ENCODE assay signal across 8 cellular contexts in the genomic region with DNA sequence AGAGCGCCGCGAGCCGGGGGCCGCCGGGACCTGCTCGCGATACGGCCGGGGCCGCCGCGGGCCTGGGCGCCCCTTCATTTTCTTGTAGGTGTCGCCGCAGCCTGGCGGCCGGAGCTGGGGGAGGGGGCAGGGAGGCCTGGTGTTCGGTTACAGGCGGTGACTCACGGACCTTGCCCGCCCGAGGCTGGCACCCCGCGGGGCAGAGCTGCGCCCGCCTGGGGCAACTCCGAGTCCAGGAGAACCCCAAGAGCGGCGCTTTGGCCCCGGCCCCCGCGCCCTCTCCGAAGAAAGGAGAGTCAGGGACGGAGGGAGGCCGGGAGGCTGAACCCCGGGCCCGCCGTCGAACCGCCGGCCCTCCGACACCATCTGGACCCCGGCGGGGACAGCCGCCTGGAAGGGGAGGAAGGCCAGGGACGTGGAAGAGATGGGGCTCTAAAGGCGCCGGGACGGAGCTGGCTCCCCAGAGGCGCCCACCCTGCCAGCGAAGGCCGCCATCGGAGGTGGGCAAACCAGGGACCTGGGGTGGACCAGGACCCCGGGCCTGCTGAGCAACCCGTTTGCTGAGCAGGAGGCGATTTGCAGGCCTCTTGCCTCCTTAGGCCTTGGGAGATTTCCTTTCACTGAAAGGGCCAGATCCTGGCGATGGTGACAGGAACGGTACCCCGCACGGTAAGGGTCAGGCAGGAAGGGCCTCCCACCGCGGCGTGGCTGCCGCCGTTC. TPM values are rescaled to one million over a fixed set of nuclear protein-coding genes. Genes with fewer than 3 reads are reported as not detected.
DNase-seq lines count a peak whose midpoint lies in the region; ATAC-seq and TF ChIP-seq lines count a peak whose summit lies in the region.

No MANE protein-coding gene starts in this region.

- peaks cover 65% of the 10 kb centered on the region for H3K4me1 ChIP-seq in BLaER1
- H3K4me1 ChIP-seq in lower lobe of right lung = peaks cover 25% of the 10 kb centered on the region

- intact Hi-C loops in lower lobe of right lung (cut with DNase I) = loop anchor here (5.0 kb wide), 1 partner anchor 717 kb away; no protein-coding TSS in a partner anchor

- ATAC-seq in effector memory CD8-positive, alpha-beta T cell (replicated peaks) = peak; percentile 31
- peak; percentile 85 to 90 for ATAC-seq in lower lobe of right lung
- ATAC-seq in stimulated activated naive CD8-positive, alpha-beta T cell treated with anti-CD3 and anti-CD28 coated beads, Interleukin-15, Interleukin-2, amounts not matched to agents 100 U/mL and 50 U/mL, for 24 hours = peak; percentile 45

- H4K20me1 ChIP-seq in BLaER1 = peaks cover 8% of the 10 kb centered on the region; the same call in 1 of the 2 replicates

- H3K4me3 ChIP-seq in BLaER1 (peak overlapping the region; percentile 88), lower lobe of right lung (peak overlapping the region; percentile 71)

- H3K9me3 ChIP-seq in BLaER1 = no peaks in the 10 kb centered on the region
- no peaks in the 10 kb centered on the region for H3K9me3 ChIP-seq in lower lobe of right lung

- peak overlapping the region; percentile 95 for H3K4me2 ChIP-seq in BLaER1

- H3K9me3 Mint-ChIP-seq in HFFc6 = no peaks in the 10 kb centered on the region
- H3K9me3 Mint-ChIP-seq in effector memory CD8-positive, alpha-beta T cell = no peaks in the 10 kb centered on the region

- H3K4me3 Mint-ChIP-seq in HFFc6 = peak overlapping the region; percentile 91
- H3K4me3 Mint-ChIP-seq in effector memory CD8-positive, alpha-beta T cell = peak overlapping the region; percentile 13 to 62

- H3K36me3 ChIP-seq in BLaER1 = no peaks in the 10 kb centered on the region
- no peaks in the 10 kb centered on the region for H3K36me3 ChIP-seq in lower lobe of right lung

- DNase-seq in HFFc6 = peak; percentile 73
- DNase-seq in RWPE1 (ENCODE audit: low spot score) = peak; percentile 62
- DNase-seq in effector memory CD8-positive, alpha-beta T cell = no peak
- peak; percentile 76 for DNase-seq in lower lobe of right lung
- peak; percentile 38 for DNase-seq in stimulated activated naive CD8-positive, alpha-beta T cell treated with anti-CD3 and anti-CD28 coated beads, Interleukin-15, Interleukin-2, amounts not matched to agents 100 U/mL and 50 U/mL, for 24 hours
- DNase-seq in middle frontal gyrus (ENCODE audit: extremely low spot score, low spot score) = no peak
- no peak for DNase-seq in GM10266 (ENCODE audit: extremely low spot score)

- TF ChIP-seq CTCF in HFFc6 (IDR thresholded peaks at IDR 0.05) (no peak; the same call in 1 of the 2 replicates), RWPE1 (conservative IDR thresholded peaks at IDR 0.05; ENCODE audit: low read depth) (no peak), lower lobe of right lung (IDR thresholded peaks at IDR 0.05) (no peak), GM10266 (IDR thresholded peaks at IDR 0.05; ENCODE audit: control insufficient read depth, insufficient read depth, low read depth, missing control alignments) (no peak)

- H3K4me1 Mint-ChIP-seq in HFFc6 (ENCODE audit: low read depth) = peaks cover 74% of the 10 kb centered on the region
- H3K4me1 Mint-ChIP-seq in effector memory CD8-positive, alpha-beta T cell (ENCODE audit: low read depth in 2 of 2) = peaks cover 12 to 24% of the 10 kb centered on the region in 2 donors

- H3K9ac ChIP-seq in BLaER1 = peak overlapping the region; percentile 97

- H3K27me3 ChIP-seq in BLaER1 (peaks cover 23% of the 10 kb centered on the region), lower lobe of right lung (ENCODE audit: low read depth) (peaks cover 56% of the 10 kb centered on the region)

- POLR2A ChIA-PET in RWPE1 (lab: Yijun Ruan, JAX; ENCODE audit: low non-redundant PET) = interaction anchor here (0.6 kb wide), 1 partner anchor 776 kb away, joined by 3 read pairs; no protein-coding TSS in a partner anchor

- H3K27ac Mint-ChIP-seq in HFFc6 = peak overlapping the region; percentile 92
- H3K27ac Mint-ChIP-seq in effector memory CD8-positive, alpha-beta T cell = no peak overlapping the region

- peaks cover 19% of the 10 kb centered on the region for H3K36me3 Mint-ChIP-seq in HFFc6 (ENCODE audit: low read depth)
- H3K36me3 Mint-ChIP-seq in effector memory CD8-positive, alpha-beta T cell (ENCODE audit: insufficient read depth) = no peaks in the 10 kb centered on the region

- CTCF ChIA-PET in RWPE1 (lab: Yijun Ruan, JAX) = interaction anchor here (0.6 to 4.3 kb wide), 4 partner anchors 9 to 719 kb away, joined by 3 to 23 read pairs (median 4); no protein-coding TSS in a partner anchor

- H3K27me3 Mint-ChIP-seq in HFFc6 (ENCODE audit: insufficient read depth) = no peaks in the 10 kb centered on the region; the same call in 1 of the 2 replicates
- H3K27me3 Mint-ChIP-seq in effector memory CD8-positive, alpha-beta T cell = peaks cover 53 to 76% of the 10 kb centered on the region in 2 donors

- peak overlapping the region; percentile 98 for H3K27ac ChIP-seq in BLaER1
- peak overlapping the region; percentile 91 for H3K27ac ChIP-seq in RWPE1
- H3K27ac ChIP-seq in lower lobe of right lung = peak overlapping the region; percentile 88

RNA-seq across cellular contexts. Expression of gene NUAK1, which starts 0.8 kb away (rescaled TPM):
- 10 to 100 TPM; 11.0 to 37.3 (median 14.1) TPM for total RNA-seq in HFFc6 (2021; fragmentation: NEBNext Ultra II Directional; extraction: Animal tissue kit (Norgen Biotek cat#: 25700))
- total RNA-seq in lower lobe of right lung = 17.5 TPM

Comparison
In these comparisons a context has a peak if more than half of its experiments do, and no peak if none do; other contexts are left out.
1. DNase-seq: peak in HFFc6 (single experiment), RWPE1 (single experiment), lower lobe of right lung (single experiment) and stimulated activated naive CD8-positive, alpha-beta T cell treated with anti-CD3 and anti-CD28 coated beads, Interleukin-15, Interleukin-2, amounts not matched to agents 100 U/mL and 50 U/mL, for 24 hours (single experiment); none in effector memory CD8-positive, alpha-beta T cell (0 of 3), middle frontal gyrus (single experiment) and GM10266 (single experiment).
2. ATAC-seq: peak in every context shown above with its lines; median percentile 88 in lower lobe of right lung; 45 in stimulated activated naive CD8-positive, alpha-beta T cell treated with anti-CD3 and anti-CD28 coated beads, Interleukin-15, Interleukin-2, amounts not matched to agents 100 U/mL and 50 U/mL, for 24 hours; 31 in effector memory CD8-positive, alpha-beta T cell.
3. Peak in every context shown above with its lines, with median percentiles within 50 percentile points of each other: H3K27ac ChIP-seq.